ENCODE assay signal across 8 cellular contexts in genomic region chr6:15661815-15662245, GRCh38. TPM values are rescaled to one million over a fixed set of nuclear protein-coding genes. Genes with fewer than 3 reads are reported as not detected.
DNase-seq lines count a peak whose midpoint lies in the region; ATAC-seq and TF ChIP-seq lines count a peak whose summit lies in the region.

No MANE protein-coding gene starts in this region.

- no peak overlapping the region for H3K27ac Mint-ChIP-seq in HFFc6

- peaks cover 4% of the 10 kb centered on the region for H3K27me3 ChIP-seq in AG04450 (ENCODE audit: control insufficient read depth, insufficient read depth, low read length)
- no peaks in the 10 kb centered on the region for H3K27me3 ChIP-seq in lung (ENCODE audit: control insufficient read depth, insufficient read depth)
- no peaks in the 10 kb centered on the region for H3K27me3 ChIP-seq in uterus

- CTCF ChIA-PET in AG04450 (lab: Charles Lee), result no interaction called here

- intact Hi-C loops in uterus (cut with DNase I; ENCODE audit: low total_unique reads), result no loop called here

- POLR2A ChIA-PET in AG04450 (lab: Yijun Ruan, JAX), result no interaction called here

- DNase-seq in AG04450 (ENCODE audit: low read depth, low spot score), result no peak
- no peak for DNase-seq in HFFc6
- no peak for DNase-seq in astrocyte of the cerebellum (ENCODE audit: low read depth)
- no peak for DNase-seq in lung (ENCODE audit: low spot score)
- no peak for DNase-seq in uterus
- no peak for DNase-seq in H4 (ENCODE audit: low spot score)
- DNase-seq in effector CD8-positive, alpha-beta T cell (lab: John Stamatoyannopoulos, UW), result no peak

- H3K9me3 ChIP-seq in AG04450 (ENCODE audit: control insufficient read depth, insufficient read depth, low read length), result no peaks in the 10 kb centered on the region; the same call in 1 of the 2 replicates
- no peaks in the 10 kb centered on the region for H3K9me3 ChIP-seq in lung (ENCODE audit: control insufficient read depth in 2 of 2, insufficient read depth in 1 of 2, low read length in 1 of 2)
- H3K9me3 ChIP-seq in uterus, result no peaks in the 10 kb centered on the region

- no peak overlapping the region for H3K27ac ChIP-seq in AG04450 (ENCODE audit: low read depth, low read length)
- peak overlapping the region; percentile 89 for H3K27ac ChIP-seq in lung (ENCODE audit: low read depth in 1 of 2, low read length in 1 of 2)
- peak overlapping the region; percentile 69 to 81 for H3K27ac ChIP-seq in uterus

- H3K4me1 ChIP-seq in lung (ENCODE audit: control insufficient read depth in 2 of 2, insufficient read depth in 2 of 2, low read length in 2 of 2) (peaks cover 3 to 6% of the 10 kb centered on the region in 2 donors), uterus (peaks cover 0 to 4% of the 10 kb centered on the region in 2 donors)

- peaks cover 9% of the 10 kb centered on the region for H3K27me3 Mint-ChIP-seq in HFFc6 (ENCODE audit: insufficient read depth)

- TF ChIP-seq CTCF in AG04450 (IDR thresholded peaks at IDR 0.05; ENCODE audit: low read depth, low read length) (no peak), HFFc6 (IDR thresholded peaks at IDR 0.05) (no peak), astrocyte of the cerebellum (IDR thresholded peaks at IDR 0.05; ENCODE audit: low read depth, low read length, missing control alignments) (no peak), lung (IDR thresholded peaks at IDR 0.05; ENCODE audit: control extremely low read depth, extremely low read depth) (no peak), uterus (IDR thresholded peaks at IDR 0.05) (no peak)

- peak overlapping the region; percentile 84 for H3K4me3 Mint-ChIP-seq in HFFc6

- in situ Hi-C loops in astrocyte of the cerebellum (cut with HindIII; ENCODE audit: low sequenced_read_pairs), result no loop called here

- H3K36me3 ChIP-seq in lung (ENCODE audit: control insufficient read depth in 2 of 2, insufficient read depth in 2 of 2, low read length in 2 of 2), result no peaks in the 10 kb centered on the region
- no peaks in the 10 kb centered on the region for H3K36me3 ChIP-seq in uterus

- peak overlapping the region; percentile 76 for H3K4me3 ChIP-seq in AG04450 (ENCODE audit: low read depth, low read length)
- H3K4me3 ChIP-seq in astrocyte of the cerebellum (ENCODE audit: low read depth, low read length), result peak overlapping the region; percentile 79
- H3K4me3 ChIP-seq in lung, result peak overlapping the region; percentile 83
- H3K4me3 ChIP-seq in uterus, result peak overlapping the region; percentile 78 to 88

- H3K4me1 Mint-ChIP-seq in HFFc6 (ENCODE audit: low read depth), result peaks cover 16% of the 10 kb centered on the region

- 21% methylated on average over 16 of the region's 16 CpGs for WGBS in lung, 2 donors

- no peaks in the 10 kb centered on the region for H3K9me3 Mint-ChIP-seq in HFFc6

- TF ChIP-seq POLR2A in uterus (IDR thresholded peaks at IDR 0.05), result no peak

- H3K36me3 Mint-ChIP-seq in HFFc6 (ENCODE audit: low read depth), result no peaks in the 10 kb centered on the region; the same call in 1 of the 2 replicates

- ATAC-seq in lung (ENCODE audit: insufficient read depth, low FRiP score), result no peak
- no peak for ATAC-seq in HG03139 (IDR thresholded peaks at IDR 0.05; ENCODE audit: unreplicated experiment)

RNA-seq across cellular contexts. Expression of gene DTNBP1, which starts 1.0 kb away (rescaled TPM):
- polyA plus RNA-seq in AG04450 (2011; rRNA removed) (15.2 and 18.5 TPM in 2 replicates), lung (10 to 100 TPM in 1 of 2 donors, 1 to 10 TPM in 1; 9.9 to 23.0 TPM)
- 13.1 and 13.5 TPM in 2 replicates for polyA minus RNA-seq in AG04450 (2011; rRNA and poly(A)+ RNA removed)
- total RNA-seq in HFFc6 (2021; fragmentation: NEBNext Ultra II Directional; extraction: Animal tissue kit (Norgen Biotek cat#: 25700)), result 10 to 100 TPM; 10.4 to 15.3 (median 13.9) TPM
- total RNA-seq in lung (10 to 100 TPM; 17.9 to 23.9 TPM), uterus (10 to 100 TPM in 1 of 4 donors, 1 to 10 TPM in 2, not detected in 1; 1.8 to 19.8 (median 9.0) TPM)
- 7.5 and 15.3 TPM in 2 replicates for total RNA-seq in H4 (2014; rRNA removed; shearing (Covaris generic))
